ENCODE assay signal across 10 cellular contexts in the genomic region with DNA sequence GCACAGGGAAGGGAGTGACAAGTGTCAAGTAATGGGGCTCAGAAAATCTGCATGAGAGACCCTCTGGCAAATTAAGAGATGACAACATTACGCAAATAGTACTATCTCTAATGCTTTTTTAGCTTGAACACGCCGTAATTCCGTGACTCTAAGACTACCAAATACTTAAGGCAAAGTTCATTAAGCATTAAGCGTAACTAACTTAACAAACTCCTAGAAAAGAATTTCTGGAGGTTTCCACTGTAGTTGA. TPM values are rescaled to one million over a fixed set of nuclear protein-coding genes. Genes with fewer than 3 reads are reported as not detected.
"Had no signal": no experiment of that assay in that cellular context is flagged by ENCODE, and none has a peak within 500 bp of the region (broad histone marks: within the 10 kb centered on the region; RNA-seq: fewer than 3 reads in every experiment).

No MANE protein-coding gene starts in this region.

- H3K4me3 Mint-ChIP-seq: dendritic cell treated with granulocyte-macrophage colony-stimulating factor and Interleukin-4, amounts not matched to agents 40 ng/mL and 50 ng/mL, for 4 days had no signal

- ATAC-seq: activated CD4-positive, CD25-positive, alpha-beta regulatory T cell treated with anti-CD3 and anti-CD28 coated beads, Interleukin-2, amount 50 U/mL, for 24 hours had no signal

- H3K9me3 Mint-ChIP-seq: dendritic cell treated with granulocyte-macrophage colony-stimulating factor and Interleukin-4, amounts not matched to agents 40 ng/mL and 50 ng/mL, for 4 days had no signal

- H3K4me1 ChIP-seq: testis, uterus had no signal

- H3K27me3 ChIP-seq: ascending aorta, testis, uterus had no signal

- H3K9me3 ChIP-seq: ascending aorta, lower lobe of right lung, psoas muscle, stomach, testis, uterus had no signal

- H3K27ac Mint-ChIP-seq: dendritic cell treated with granulocyte-macrophage colony-stimulating factor and Interleukin-4, amounts not matched to agents 40 ng/mL and 50 ng/mL, for 4 days had no signal

- H3K36me3 ChIP-seq: ascending aorta, lower lobe of right lung, stomach, uterus had no signal

- H3K27ac ChIP-seq: lower lobe of right lung, psoas muscle, stomach, testis, uterus had no signal

- H3K4me3 ChIP-seq: lower lobe of right lung, uterus had no signal

RNA-seq across cellular contexts. Expression of a gene that starts 1.2 kb away (rescaled TPM):
- total RNA-seq: activated CD8-positive, alpha-beta memory T cell treated with anti-CD3 and anti-CD28 coated beads for 36 hours had no signal
- polyA plus RNA-seq: neural cell had no signal
